21 cellular contexts compared by ENCODE assay signal in the genomic region with DNA sequence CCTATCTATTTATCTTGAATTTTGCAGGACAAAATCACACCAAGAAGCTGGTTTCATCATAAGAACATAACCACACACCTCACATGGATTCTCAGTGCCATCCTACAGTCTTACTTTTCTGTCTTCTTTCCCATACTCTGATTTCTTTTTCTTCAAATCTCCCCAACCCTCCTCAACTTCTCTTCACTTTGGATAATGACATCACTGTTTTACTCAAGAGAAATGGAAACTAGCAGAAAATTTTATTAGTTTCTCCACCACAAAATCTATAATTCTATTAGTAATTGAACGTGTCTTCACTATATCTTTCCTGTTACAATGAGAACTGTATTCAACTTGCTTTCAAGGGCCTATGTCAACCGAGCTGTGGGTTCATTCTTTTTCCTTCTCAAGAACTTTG.
"Had no signal": no experiment of that assay in that cellular context is flagged by ENCODE, and none has a peak within 500 bp of the region (broad histone marks: within the 10 kb centered on the region; RNA-seq: fewer than 3 reads in every experiment).

No MANE protein-coding gene starts in this region.

- H3K9ac ChIP-seq: KMS-11, SK-N-SH had no signal

- DNase-seq: Kasumi-1, MM.1S, NCI-H1092 treated with DMSO at 0.1 percent for 48 hours, NCI-H1436, NCI-H187, NCI-H2029, NCI-H2081 treated with DMSO at 0.1 percent for 48 hours, NCI-H2171, NCI-H226, NCI-H446, NCI-H510A, NCI-H524 treated with DMSO at 0.1 percent for 48 hours, NCI-H69, NCI-H774, Right ventricle myocardium superior, RPMI8226, SK-N-SH, SW 1271 had no signal

- FAIRE-seq: K562, RCC 7860 had no signal

- H3K4me3 ChIP-seq: K562 had no signal

- H3K27ac ChIP-seq: KMS-11 had no signal

- H3K9me3 ChIP-seq: SK-N-SH had no signal

- H3K4me2 ChIP-seq: KMS-11, SK-N-SH had no signal

- ATAC-seq: K562 had no signal
